9 cellular contexts compared by ENCODE assay signal in the genomic region with DNA sequence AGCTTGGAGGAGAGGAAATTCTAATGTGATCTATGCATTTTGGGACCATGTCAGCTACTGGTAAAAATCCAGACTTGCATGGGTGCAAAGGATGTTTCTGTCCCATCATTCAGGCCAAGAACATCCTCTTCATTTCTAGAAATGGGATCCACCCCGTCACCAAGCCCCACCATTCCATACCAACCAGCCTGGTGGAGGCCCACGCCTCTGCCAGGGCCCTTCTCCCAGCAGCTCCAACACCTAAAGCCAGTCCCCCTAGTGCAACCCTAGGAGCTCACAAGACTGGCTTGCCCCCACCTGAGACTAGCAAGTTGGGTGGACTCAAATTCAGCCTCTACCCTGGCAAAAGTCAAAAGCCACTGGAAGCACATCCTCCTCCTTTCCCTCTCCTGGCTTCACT. TPM values are rescaled to one million over a fixed set of nuclear protein-coding genes. Genes with fewer than 3 reads are reported as not detected.
DNase-seq lines count a peak whose midpoint lies in the region; ATAC-seq and TF ChIP-seq lines count a peak whose summit lies in the region.
"Had no signal": no experiment of that assay in that cellular context is flagged by ENCODE, and none has a peak within 500 bp of the region (broad histone marks: within the 10 kb centered on the region; RNA-seq: fewer than 3 reads in every experiment).

No MANE protein-coding gene starts in this region.

- H3K4me1 Mint-ChIP-seq in type B pancreatic cell (ENCODE audit: unreplicated experiment): peaks cover 58% of the 10 kb centered on the region
- peaks cover 11% of the 10 kb centered on the region for H3K4me1 Mint-ChIP-seq in activated T-helper 1 cell treated with anti-CD3 and anti-CD28 coated beads, Interleukin-12 subunit alpha, Interleukin-12 subunit beta, Interleukin-2, Interleukin-4 antibody, amounts not matched to agents 30 ng/mL and 10 ng/mL and 1 ng/mL, durations not matched to agents 14 hours and 24 hours and 36 hours (ENCODE audit: low read depth)

- TF ChIP-seq POLR2A in breast epithelium (IDR thresholded peaks at IDR 0.05): no peak

- H3K36me3 Mint-ChIP-seq in type B pancreatic cell: peaks cover 8% of the 10 kb centered on the region
- peaks cover 2% of the 10 kb centered on the region for H3K36me3 Mint-ChIP-seq in activated T-helper 1 cell treated with anti-CD3 and anti-CD28 coated beads, Interleukin-12 subunit alpha, Interleukin-12 subunit beta, Interleukin-2, Interleukin-4 antibody, amounts not matched to agents 30 ng/mL and 10 ng/mL and 1 ng/mL, durations not matched to agents 14 hours and 24 hours and 36 hours (ENCODE audit: low read depth)

- no peaks in the 10 kb centered on the region for H3K9me3 Mint-ChIP-seq in type B pancreatic cell
- no peaks in the 10 kb centered on the region for H3K9me3 Mint-ChIP-seq in activated T-helper 1 cell treated with anti-CD3 and anti-CD28 coated beads, Interleukin-12 subunit alpha, Interleukin-12 subunit beta, Interleukin-2, Interleukin-4 antibody, amounts not matched to agents 30 ng/mL and 10 ng/mL and 1 ng/mL, durations not matched to agents 14 hours and 24 hours and 36 hours

- 86% methylated on average over 2 of the region's 2 CpGs for WGBS in liver

- peak overlapping the region; percentile 92 for H3K27ac Mint-ChIP-seq in type B pancreatic cell
- H3K27ac Mint-ChIP-seq in activated T-helper 1 cell treated with anti-CD3 and anti-CD28 coated beads, Interleukin-12 subunit alpha, Interleukin-12 subunit beta, Interleukin-2, Interleukin-4 antibody, amounts not matched to agents 30 ng/mL and 10 ng/mL and 1 ng/mL, durations not matched to agents 14 hours and 24 hours and 36 hours: no peak overlapping the region

- intact Hi-C loops in left cardiac atrium (cut with DNase I): no loop called here
- intact Hi-C loops in breast epithelium (cut with DNase I; ENCODE audit: low total_unique reads): no loop called here
- intact Hi-C loops in activated T-helper 1 cell treated with anti-CD3 and anti-CD28 coated beads, Interleukin-12 subunit alpha, Interleukin-12 subunit beta, Interleukin-2, Interleukin-4 antibody, amounts not matched to agents 30 ng/mL and 10 ng/mL and 1 ng/mL, durations not matched to agents 14 hours and 24 hours and 36 hours (cut with micrococcal nuclease): no loop called here

- H3K9me3 ChIP-seq in cardiac muscle cell (ENCODE audit: low read depth) (no peaks in the 10 kb centered on the region), breast epithelium (no peaks in the 10 kb centered on the region), liver (ENCODE audit: control insufficient read depth in 4 of 4, low read length in 3 of 4) (no peaks in the 10 kb centered on the region)

- H3K27me3 ChIP-seq in cardiac muscle cell: no peaks in the 10 kb centered on the region
- no peaks in the 10 kb centered on the region for H3K27me3 ChIP-seq in breast epithelium
- no peaks in the 10 kb centered on the region for H3K27me3 ChIP-seq in liver (ENCODE audit: control insufficient read depth in 4 of 4, insufficient read depth in 4 of 4, low read length in 3 of 4)

- H3K4me3 Mint-ChIP-seq in type B pancreatic cell: peak overlapping the region; percentile 97
- no peak overlapping the region for H3K4me3 Mint-ChIP-seq in activated T-helper 1 cell treated with anti-CD3 and anti-CD28 coated beads, Interleukin-12 subunit alpha, Interleukin-12 subunit beta, Interleukin-2, Interleukin-4 antibody, amounts not matched to agents 30 ng/mL and 10 ng/mL and 1 ng/mL, durations not matched to agents 14 hours and 24 hours and 36 hours

- peak overlapping the region; percentile 86 for H3K4me3 ChIP-seq in cardiac muscle cell
- H3K4me3 ChIP-seq in breast epithelium: peak overlapping the region; percentile 57 to 74 (median 60)
- peak overlapping the region in 2 of 3 donors; percentile 5 to 12 for H3K4me3 ChIP-seq in liver (ENCODE audit: low read depth in 1 of 3, low read length in 3 of 3)

- ATAC-seq in left cardiac atrium: no peak

- TF ChIP-seq CTCF in cardiac muscle cell (IDR thresholded peaks at IDR 0.05; ENCODE audit: low read depth, low read length): no peak
- TF ChIP-seq CTCF in breast epithelium (IDR thresholded peaks at IDR 0.05): no peak
- TF ChIP-seq CTCF in liver (IDR thresholded peaks at IDR 0.05; ENCODE audit: low read depth, low read length, missing input control): no peak
- no peak for TF ChIP-seq CTCF in type B pancreatic cell (conservative IDR thresholded peaks at IDR 0.05)

- H3K9ac ChIP-seq in liver (ENCODE audit: low read depth in 1 of 2, low read length in 2 of 2): no peak overlapping the region

- DNase-seq in cardiac muscle cell (ENCODE audit: low read depth in 1 of 2, low spot score in 1 of 2) (no peak), left cardiac atrium (no peak), breast epithelium (ENCODE audit: low spot score in 2 of 2) (no peak), type B pancreatic cell (ENCODE audit: extremely low spot score, unreplicated experiment) (no peak), DMS79 (lab: John Stamatoyannopoulos, UW) (no peak), NCI-H748 treated with DMSO at 0.1 percent for 48 hours (lab: John Stamatoyannopoulos, UW) (no peak)
- no peak for DNase-seq in activated T-helper 1 cell treated with anti-CD3 and anti-CD28 coated beads, Interleukin-12 subunit alpha, Interleukin-12 subunit beta, Interleukin-2, Interleukin-4 antibody, amounts not matched to agents 30 ng/mL and 10 ng/mL and 1 ng/mL, durations not matched to agents 14 hours and 24 hours and 36 hours (ENCODE audit: low spot score)

- H3K27me3 Mint-ChIP-seq in type B pancreatic cell: no peaks in the 10 kb centered on the region
- peaks cover 86% of the 10 kb centered on the region for H3K27me3 Mint-ChIP-seq in activated T-helper 1 cell treated with anti-CD3 and anti-CD28 coated beads, Interleukin-12 subunit alpha, Interleukin-12 subunit beta, Interleukin-2, Interleukin-4 antibody, amounts not matched to agents 30 ng/mL and 10 ng/mL and 1 ng/mL, durations not matched to agents 14 hours and 24 hours and 36 hours (ENCODE audit: insufficient read depth)

- no peak for TF ChIP-seq RAD21 in liver (IDR thresholded peaks at IDR 0.05)

- H3K36me3 ChIP-seq in cardiac muscle cell (no peaks in the 10 kb centered on the region), breast epithelium (no peaks in the 10 kb centered on the region), liver (ENCODE audit: control insufficient read depth in 4 of 4, insufficient read depth in 3 of 4, low read depth in 1 of 4, low read length in 3 of 4) (no peaks in the 10 kb centered on the region)

- H3K27ac ChIP-seq in cardiac muscle cell (peak overlapping the region; percentile 32), breast epithelium (no peak overlapping the region), liver (ENCODE audit: low read depth in 1 of 2, low read length in 2 of 2) (no peak overlapping the region)

- H3K4me1 ChIP-seq in cardiac muscle cell (ENCODE audit: low read depth) (peaks cover 26% of the 10 kb centered on the region), breast epithelium (peaks cover 0 to 7% of the 10 kb centered on the region in 2 donors), liver (ENCODE audit: control insufficient read depth in 4 of 4, insufficient read depth in 4 of 4, low read length in 3 of 4) (peaks cover 12 to 32% (median 27%) of the 10 kb centered on the region in 4 donors)

TF ChIP-seq in liver, 16 proteins besides CTCF, POLR2A, EP300 and RAD21 (continues in another document):
- TF ChIP-seq, protein P1, sequence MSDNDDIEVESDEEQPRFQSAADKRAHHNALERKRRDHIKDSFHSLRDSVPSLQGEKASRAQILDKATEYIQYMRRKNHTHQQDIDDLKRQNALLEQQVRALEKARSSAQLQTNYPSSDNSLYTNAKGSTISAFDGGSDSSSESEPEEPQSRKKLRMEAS (IDR thresholded peaks at IDR 0.05): no peak
- TF ChIP-seq SP1 (IDR thresholded peaks at IDR 0.05) (no peak), YY1 (IDR thresholded peaks at IDR 0.05) (no peak), RXRA (IDR thresholded peaks at IDR 0.05) (no peak), TAF1 (conservative IDR thresholded peaks at IDR 0.05) (no peak), EGR1 (IDR thresholded peaks at IDR 0.05; ENCODE audit: low read depth in 2 of 2) (no peak), FOXA2 (IDR thresholded peaks at IDR 0.05) (no peak), NR2F2 (IDR thresholded peaks at IDR 0.05) (no peak), GABPA (IDR thresholded peaks at IDR 0.05 in 1 of 2, conservative IDR thresholded peaks at IDR 0.05 in 1 of 2) (no peak), JUND (IDR thresholded peaks at IDR 0.05) (no peak), HNF4G (IDR thresholded peaks at IDR 0.05) (no peak)
- TF ChIP-seq, protein P2, sequence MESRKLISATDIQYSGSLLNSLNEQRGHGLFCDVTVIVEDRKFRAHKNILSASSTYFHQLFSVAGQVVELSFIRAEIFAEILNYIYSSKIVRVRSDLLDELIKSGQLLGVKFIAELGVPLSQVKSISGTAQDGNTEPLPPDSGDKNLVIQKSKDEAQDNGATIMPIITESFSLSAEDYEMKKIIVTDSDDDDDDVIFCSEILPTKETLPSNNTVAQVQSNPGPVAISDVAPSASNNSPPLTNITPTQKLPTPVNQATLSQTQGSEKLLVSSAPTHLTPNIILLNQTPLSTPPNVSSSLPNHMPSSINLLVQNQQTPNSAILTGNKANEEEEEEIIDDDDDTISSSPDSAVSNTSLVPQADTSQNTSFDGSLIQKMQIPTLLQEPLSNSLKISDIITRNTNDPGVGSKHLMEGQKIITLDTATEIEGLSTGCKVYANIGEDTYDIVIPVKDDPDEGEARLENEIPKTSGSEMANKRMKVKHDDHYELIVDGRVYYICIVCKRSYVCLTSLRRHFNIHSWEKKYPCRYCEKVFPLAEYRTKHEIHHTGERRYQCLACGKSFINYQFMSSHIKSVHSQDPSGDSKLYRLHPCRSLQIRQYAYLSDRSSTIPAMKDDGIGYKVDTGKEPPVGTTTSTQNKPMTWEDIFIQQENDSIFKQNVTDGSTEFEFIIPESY (IDR thresholded peaks at IDR 0.05): no peak

RNA-seq across cellular contexts. Expression of a gene that starts 1.9 kb away (rescaled TPM):
- 38.4 and 40.1 TPM in 2 replicates for total RNA-seq in cardiac muscle cell
- 22.5 and 25.8 TPM in 2 replicates for polyA plus RNA-seq in cardiac muscle cell
- 10 to 100 TPM; 25.4 to 27.0 TPM for total RNA-seq in left cardiac atrium
- total RNA-seq in breast epithelium: 10 to 100 TPM; 31.1 to 50.4 (median 33.1) TPM
- total RNA-seq in liver: 10 to 100 TPM; 10.6 to 23.7 TPM
- polyA plus RNA-seq in liver: 1 to 10 TPM; 5.8 to 8.9 TPM
- total RNA-seq in type B pancreatic cell (ENCODE audit: low replicate concordance): 33.7 and 43.7 TPM in 2 replicates
- total RNA-seq in activated T-helper 1 cell treated with anti-CD3 and anti-CD28 coated beads, Interleukin-12 subunit alpha, Interleukin-12 subunit beta, Interleukin-2, Interleukin-4 antibody, amounts not matched to agents 30 ng/mL and 10 ng/mL and 1 ng/mL, durations not matched to agents 14 hours and 24 hours and 36 hours: 3.2 and 4.2 TPM in 2 replicates

RNA-seq across cellular contexts. Expression of a gene that starts 55.9 kb away (rescaled TPM):
- total RNA-seq in cardiac muscle cell (not detected in 2 replicates), left cardiac atrium (not detected), breast epithelium (not detected), liver (not detected), type B pancreatic cell (ENCODE audit: low replicate concordance) (not detected in 2 replicates)
- polyA plus RNA-seq in cardiac muscle cell (not detected in 2 replicates), liver (not detected)
- total RNA-seq in activated T-helper 1 cell treated with anti-CD3 and anti-CD28 coated beads, Interleukin-12 subunit alpha, Interleukin-12 subunit beta, Interleukin-2, Interleukin-4 antibody, amounts not matched to agents 30 ng/mL and 10 ng/mL and 1 ng/mL, durations not matched to agents 14 hours and 24 hours and 36 hours: not detected in 2 replicates
- total RNA-seq: myocyte had no signal

Comparison
In these comparisons a context has a peak if more than half of its experiments do, and no peak if none do; other contexts are left out.
1. H3K4me3 ChIP-seq: peak in every context shown above with its lines; median percentile 86 in cardiac muscle cell; 60 in breast epithelium; 8 in liver.